In genomic region chr12:51216652-51217051, GRCh38 we compare ENCODE assay signal across 9 cellular contexts. TPM values are rescaled to one million over a fixed set of nuclear protein-coding genes. Genes with fewer than 3 reads are reported as not detected.
DNase-seq lines count a peak whose midpoint lies in the region; ATAC-seq and TF ChIP-seq lines count a peak whose summit lies in the region.
"Had no signal": no experiment of that assay in that cellular context is flagged by ENCODE, and none has a peak within 500 bp of the region (broad histone marks: within the 10 kb centered on the region; RNA-seq: fewer than 3 reads in every experiment).

No MANE protein-coding gene starts in this region.

- no peak overlapping the region for H3K9ac ChIP-seq in muscle layer of colon (ENCODE audit: low read length)

- peak overlapping the region; percentile 84 to 98 (median 90) for H3K4me3 ChIP-seq in heart right ventricle
- H3K4me3 ChIP-seq in cardiac fibroblast (replicated peaks in 1 of 2; ENCODE audit: low read depth in 2 of 2, low read length in 2 of 2): peak overlapping the region; percentile 71 to 73
- peak overlapping the region; percentile 59 to 99 for H3K4me3 ChIP-seq in muscle layer of colon (ENCODE audit: low read depth in 1 of 2, low read length in 2 of 2)
- H3K4me3 ChIP-seq in aorta (ENCODE audit: low read length in 2 of 2): peak overlapping the region; percentile 93 to 99

- ATAC-seq in heart right ventricle (no peak), left ventricle myocardium superior (no peak), aorta (ENCODE audit: low FRiP score) (no peak), HG02840 (IDR thresholded peaks at IDR 0.05; ENCODE audit: low FRiP score, unreplicated experiment) (no peak)

- intact Hi-C loops in heart right ventricle (cut with DNase I) (loop anchor here in 5 of 10 donors (1.0 to 5.0 kb wide), 5 partner anchors 43 to 169 kb away; partner anchors contain the start of genes TFCP2 (in 3 of the 5) and LETMD1 (in 1 of the 5)), left ventricle myocardium superior (cut with micrococcal nuclease) (no loop called here), aorta (cut with DNase I) (loop anchor here (5.0 kb wide), 2 partner anchors 44 to 134 kb away; partner anchors contain the start of genes CSRNP2 (in 1 of the 2) and TFCP2 (in 1 of the 2))

- no peaks in the 10 kb centered on the region for H3K27me3 ChIP-seq in heart right ventricle
- H3K27me3 ChIP-seq in muscle layer of colon (ENCODE audit: control insufficient read depth in 1 of 2, insufficient read depth in 2 of 2, low read length in 2 of 2): no peaks in the 10 kb centered on the region
- no peaks in the 10 kb centered on the region for H3K27me3 ChIP-seq in aorta (ENCODE audit: control insufficient read depth in 1 of 2, insufficient read depth in 2 of 2, low read length in 1 of 2)

- WGBS in heart right ventricle, 2 donors: 26 to 30% methylated on average over 7 of the region's 7 CpGs
- WGBS in aorta, 2 donors: 7% methylated on average over 7 of the region's 7 CpGs

- H3K4me1 ChIP-seq in heart right ventricle: peaks cover 6 to 26% (median 19%) of the 10 kb centered on the region in 9 donors
- peaks cover 17% of the 10 kb centered on the region for H3K4me1 ChIP-seq in muscle layer of colon (ENCODE audit: insufficient read depth, low read length)
- no peaks in the 10 kb centered on the region for H3K4me1 ChIP-seq in aorta (ENCODE audit: control insufficient read depth in 1 of 2, insufficient read depth in 2 of 2, low read length in 2 of 2)

- H3K9me3 ChIP-seq in heart right ventricle (no peaks in the 10 kb centered on the region), muscle layer of colon (ENCODE audit: low read length) (no peaks in the 10 kb centered on the region), aorta (ENCODE audit: control insufficient read depth, low read length) (no peaks in the 10 kb centered on the region)

- no peak for DNase-seq in heart right ventricle
- no peak for DNase-seq in left ventricle myocardium superior
- DNase-seq in cardiac fibroblast (ENCODE audit: low read depth in 2 of 2): no peak
- no peak for DNase-seq in aorta
- DNase-seq in NOMO-1 treated with dmso at 0.1 percent for 144 hours (lab: John Stamatoyannopoulos, UW; ENCODE audit: unreplicated experiment): no peak
- DNase-seq in NCI-H1417 treated with DMSO at 0.1 percent for 48 hours (lab: John Stamatoyannopoulos, UW): no peak
- DNase-seq: NCI-H1105 had no signal

- no peak for TF ChIP-seq CTCF in heart right ventricle (IDR thresholded peaks at IDR 0.05)
- TF ChIP-seq CTCF in cardiac fibroblast (IDR thresholded peaks at IDR 0.05; ENCODE audit: low read depth, low read length): no peak

- H3K27ac ChIP-seq in heart right ventricle: peak overlapping the region in 9 of 10 donors; percentile 90 to 98 (median 97)
- peak overlapping the region; percentile 90 for H3K27ac ChIP-seq in muscle layer of colon (ENCODE audit: low read depth, low read length)
- peak overlapping the region; percentile 78 to 100 for H3K27ac ChIP-seq in aorta (ENCODE audit: low read depth in 1 of 2, low read length in 2 of 2)

- H3K36me3 ChIP-seq in heart right ventricle (no peaks in the 10 kb centered on the region), muscle layer of colon (ENCODE audit: insufficient read depth, low read length) (no peaks in the 10 kb centered on the region), aorta (ENCODE audit: control insufficient read depth in 1 of 2, insufficient read depth in 2 of 2, low read length in 1 of 2) (no peaks in the 10 kb centered on the region)

RNA-seq across cellular contexts. Expression of gene POU6F1, which starts 1.2 kb away (rescaled TPM):
- 10 to 100 TPM in 1 of 10 donors, 1 to 10 TPM in 9; 4.9 to 13.9 (median 7.8) TPM for total RNA-seq in heart right ventricle
- polyA plus RNA-seq in heart right ventricle: 10 to 100 TPM in 1 of 2 donors, 1 to 10 TPM in 1; 4.1 to 10.1 TPM
- 9.9 TPM for total RNA-seq in left ventricle myocardium superior
- total RNA-seq in aorta: 10 to 100 TPM; 29.3 to 36.5 TPM
- polyA plus RNA-seq in aorta: 10 to 100 TPM; 13.3 to 30.1 TPM

RNA-seq across cellular contexts. Expression of gene DAZAP2, which starts 22.0 kb away (rescaled TPM):
- total RNA-seq in heart right ventricle (100 to 1,000 TPM; 140 to 185 (median 165) TPM), left ventricle myocardium superior (146 TPM), aorta (100 to 1,000 TPM; 167 to 171 TPM)
- polyA plus RNA-seq in heart right ventricle (100 to 1,000 TPM in 1 of 2 donors, 10 to 100 TPM in 1; 39.7 to 228 TPM), aorta (100 to 1,000 TPM; 271 to 311 TPM)

RNA-seq across cellular contexts. Expression of gene TFCP2, which starts 43.7 kb away (rescaled TPM):
- total RNA-seq in heart right ventricle (10 to 100 TPM; 19.3 to 30.9 (median 25.5) TPM), left ventricle myocardium superior (24.2 TPM), aorta (10 to 100 TPM; 15.6 to 25.4 TPM)
- polyA plus RNA-seq in heart right ventricle (10 to 100 TPM in 1 of 2 donors, 1 to 10 TPM in 1; 8.7 to 12.0 TPM), aorta (1 to 10 TPM; 8.9 to 9.7 TPM)

RNA-seq across cellular contexts. Expression of gene SMAGP, which starts 53.6 kb away (rescaled TPM):
- 1 to 10 TPM; 2.0 to 6.9 (median 3.5) TPM for total RNA-seq in heart right ventricle
- polyA plus RNA-seq in heart right ventricle: 1 to 10 TPM; 3.6 to 7.3 TPM
- 3.4 TPM for total RNA-seq in left ventricle myocardium superior
- 1 to 10 TPM; 8.4 to 9.3 TPM for total RNA-seq in aorta
- 1 to 10 TPM; 4.1 to 4.5 TPM for polyA plus RNA-seq in aorta
